Comparison of ENCODE assay signal across 1 cellular context in the genomic region with DNA sequence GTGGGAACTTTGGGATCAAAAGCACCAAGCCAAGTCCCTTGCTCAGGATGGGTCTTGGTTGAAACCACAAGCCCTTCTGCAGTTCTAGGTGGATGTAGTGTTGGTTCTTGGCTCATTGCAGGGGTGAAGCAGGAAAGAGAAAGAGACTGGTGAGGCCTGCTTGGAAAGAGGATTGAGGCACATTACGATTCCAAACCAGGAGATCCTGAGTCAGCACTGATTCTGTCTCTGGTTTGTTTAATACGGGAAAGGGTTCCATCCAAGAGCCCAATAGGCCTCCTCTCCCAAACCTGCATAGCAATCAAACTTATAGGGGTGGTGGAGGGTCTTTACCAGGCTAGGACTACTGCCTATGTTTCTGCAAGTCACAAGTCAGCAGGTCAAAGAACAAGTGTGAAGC.
TF ChIP-seq lines count a peak whose summit lies in the region.

No MANE protein-coding gene starts in this region.

TF ChIP-seq in HepG2, 621 proteins besides CTCF, POLR2A, EP300 and RAD21:
- TF ChIP-seq MLLT10 (CRISPR knock-in tag; IDR thresholded peaks at IDR 0.05) = no peak
- no peak for TF ChIP-seq FOXC1 (CRISPR knock-in tag; IDR thresholded peaks at IDR 0.05; ENCODE audit: borderline replicate concordance)
- TF ChIP-seq SIN3B (IDR thresholded peaks at IDR 0.05; ENCODE audit: low read length) = no peak
- peak; percentile 51 to 53 for TF ChIP-seq MAFK (conservative IDR thresholded peaks at IDR 0.05 in 1 of 2, IDR thresholded peaks at IDR 0.05 in 1 of 2; ENCODE audit: low read length in 2 of 2)
- no peak for TF ChIP-seq ZBTB21 (CRISPR knock-in tag; IDR thresholded peaks at IDR 0.05)
